ENCODE assay signal across 29 cellular contexts in the genomic region with DNA sequence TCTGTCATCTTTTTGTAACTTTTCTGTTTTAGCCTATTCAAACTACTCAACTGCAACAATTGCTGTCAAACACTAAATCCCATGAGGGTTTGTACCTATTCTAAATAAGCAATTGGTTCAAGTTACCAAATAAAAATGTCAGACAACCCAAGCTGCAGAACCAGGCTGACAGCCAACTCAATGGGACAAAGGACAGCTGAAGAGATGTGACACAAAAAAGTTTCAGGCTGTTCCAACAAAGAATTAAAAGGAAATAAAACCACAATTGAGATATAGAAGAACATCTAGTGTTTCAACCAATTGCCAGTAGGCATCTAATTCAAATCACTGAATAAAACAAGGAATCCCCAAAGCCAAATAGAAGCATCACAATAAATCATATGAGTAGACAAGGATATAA. TPM values are rescaled to one million over a fixed set of nuclear protein-coding genes. Genes with fewer than 3 reads are reported as not detected.
DNase-seq lines count a peak whose midpoint lies in the region; ATAC-seq and TF ChIP-seq lines count a peak whose summit lies in the region.
"Had no signal": no experiment of that assay in that cellular context is flagged by ENCODE, and none has a peak within 500 bp of the region (broad histone marks: within the 10 kb centered on the region; RNA-seq: fewer than 3 reads in every experiment).

No MANE protein-coding gene starts in this region.

- H4K20me1 ChIP-seq in SU-DHL-6 (ENCODE audit: low read depth, low read length) = no peaks in the 10 kb centered on the region

- H3K4me1 ChIP-seq in prostate gland (replicated peaks) = no peaks in the 10 kb centered on the region
- H3K4me1 ChIP-seq: gastrocnemius medialis, testis, uterus had no signal

- peaks cover 32% of the 10 kb centered on the region for H3F3A ChIP-seq in SU-DHL-6 (ENCODE audit: insufficient read depth)

- ATAC-seq in HG02884 (IDR thresholded peaks at IDR 0.05; ENCODE audit: unreplicated experiment) = no peak
- ATAC-seq: activated naive CD8-positive, alpha-beta T cell treated with anti-CD3 and anti-CD28 coated beads, Interleukin-2, amount 50 U/mL, for 24 hours; activated T-cell treated with anti-CD3 and anti-CD28 coated beads, Interleukin-2, amount 50 U/mL, for 4 hours; esophagus mucosa; gastrocnemius medialis; HCT116; Right ventricle myocardium inferior; stimulated activated naive B cell treated with anti-CD40 and anti-IgM and Interleukin-4, amounts not matched to agents 10 μg/mL and 1 μg/mL and 100 μg/mL, for 72 hours had no signal

- no peak for DNase-seq in activated naive CD4-positive, alpha-beta T cell treated with anti-CD3 and anti-CD28 coated beads, Interleukin-2, amount 10 ng/mL, durations not matched to agents 7 days and 5 days
- no peak for DNase-seq in activated naive CD4-positive, alpha-beta T cell treated with anti-CD3 and anti-CD28 coated beads, Interleukin-2, amount 50 U/mL, for 16 hours
- DNase-seq in NCI-H1436 (lab: John Stamatoyannopoulos, UW) (peak; percentile 22), prostate gland (ENCODE audit: low spot score) (peak; percentile 36), GDM1 (lab: John Stamatoyannopoulos, UW) (no peak), H7 (no peak)
- DNase-seq: activated CD8-positive, alpha-beta memory T cell treated with anti-CD3 and anti-CD28 coated beads for 24 hours; activated naive CD8-positive, alpha-beta T cell treated with anti-CD3 and anti-CD28 coated beads, Interleukin-2, amount 50 U/mL, for 24 hours; activated T-cell treated with anti-CD3 and anti-CD28 coated beads, Interleukin-2, amount 50 U/mL, for 4 hours; effector CD8-positive, alpha-beta T cell; gastrocnemius medialis; kidney; NCI-H526 treated with DMSO at 0.1 percent for 48 hours; nucleus accumbens; OCI-M1; stimulated activated CD4-positive, alpha-beta T cell treated with anti-CD3 and anti-CD28 coated beads, Interleukin-2, amount 100 ng/mL, for 24 hours; stimulated activated naive B cell treated with anti-CD40 and anti-IgM and Interleukin-4, amounts not matched to agents 10 μg/mL and 1 μg/mL and 100 μg/mL, for 72 hours; testis; uterus had no signal

- peak overlapping the region; percentile 52 for H3K27ac Mint-ChIP-seq in activated naive CD4-positive, alpha-beta T cell treated with anti-CD3 and anti-CD28 coated beads, Interleukin-2, amount 10 ng/mL, durations not matched to agents 7 days and 5 days
- H3K27ac Mint-ChIP-seq: activated naive CD8-positive, alpha-beta T cell treated with anti-CD3 and anti-CD28 coated beads, Interleukin-2, amount 50 U/mL, for 24 hours; brain; CD14-positive monocyte had no signal

- no peak overlapping the region for H3K4me3 Mint-ChIP-seq in activated naive CD4-positive, alpha-beta T cell treated with anti-CD3 and anti-CD28 coated beads, Interleukin-2, amount 10 ng/mL, durations not matched to agents 7 days and 5 days
- H3K4me3 Mint-ChIP-seq: activated naive CD8-positive, alpha-beta T cell treated with anti-CD3 and anti-CD28 coated beads, Interleukin-2, amount 50 U/mL, for 24 hours; activated T-cell treated with anti-CD3 and anti-CD28 coated beads, Interleukin-2, amount 50 U/mL, for 4 hours; brain had no signal

- H3K9me3 Mint-ChIP-seq in activated naive CD4-positive, alpha-beta T cell treated with anti-CD3 and anti-CD28 coated beads, Interleukin-2, amount 10 ng/mL, durations not matched to agents 7 days and 5 days = no peaks in the 10 kb centered on the region
- H3K9me3 Mint-ChIP-seq: activated naive CD8-positive, alpha-beta T cell treated with anti-CD3 and anti-CD28 coated beads, Interleukin-2, amount 50 U/mL, for 24 hours; activated T-cell treated with anti-CD3 and anti-CD28 coated beads, Interleukin-2, amount 50 U/mL, for 4 hours; brain; stimulated activated naive B cell treated with anti-CD40 and anti-IgM and Interleukin-4, amounts not matched to agents 10 μg/mL and 1 μg/mL and 100 μg/mL, for 72 hours had no signal

- CTCF ChIA-PET in activated naive CD4-positive, alpha-beta T cell treated with anti-CD3 and anti-CD28 coated beads, Interleukin-2, amount 10 ng/mL, durations not matched to agents 7 days and 5 days (lab: Charles Lee) = interaction anchor here (0.8 to 1.6 kb wide), 2 partner anchors 165 to 498 kb away, joined by 3 to 5 read pairs; no protein-coding TSS in a partner anchor

- H3K27me3 ChIP-seq in SU-DHL-6 (ENCODE audit: low read length) (no peaks in the 10 kb centered on the region), prostate gland (replicated peaks; ENCODE audit: insufficient read depth) (no peaks in the 10 kb centered on the region), H7 (ENCODE audit: control insufficient read depth, insufficient read depth, low read length) (no peaks in the 10 kb centered on the region)
- H3K27me3 ChIP-seq: testis, uterus had no signal

- no peak overlapping the region for H2AFZ ChIP-seq in SU-DHL-6 (ENCODE audit: low read depth, low read length, severe bottlenecking)

- H3K79me2 ChIP-seq in SU-DHL-6 (ENCODE audit: insufficient read depth, low read length) = peaks cover 24% of the 10 kb centered on the region; the same call in 1 of the 2 replicates

- peaks cover 51% of the 10 kb centered on the region for H3K36me3 Mint-ChIP-seq in activated naive CD4-positive, alpha-beta T cell treated with anti-CD3 and anti-CD28 coated beads, Interleukin-2, amount 10 ng/mL, durations not matched to agents 7 days and 5 days
- H3K36me3 Mint-ChIP-seq: brain had no signal

- peak overlapping the region; percentile 51 for H3K27ac ChIP-seq in SU-DHL-6 (ENCODE audit: low read depth, low read length)
- no peak overlapping the region for H3K27ac ChIP-seq in prostate gland
- H3K27ac ChIP-seq: gastrocnemius medialis, skin epidermis, testis, uterus had no signal

- H3K9me3 ChIP-seq in SU-DHL-6 (ENCODE audit: insufficient read depth, low read length) (no peaks in the 10 kb centered on the region), prostate gland (no peaks in the 10 kb centered on the region)
- H3K9me3 ChIP-seq: gastrocnemius medialis, testis, uterus had no signal

- H3K4me3 ChIP-seq in SU-DHL-6 (ENCODE audit: insufficient read depth, low read length, poor library complexity, severe bottlenecking) = no peak overlapping the region
- no peak overlapping the region for H3K4me3 ChIP-seq in prostate gland
- H3K4me3 ChIP-seq in H7 (ENCODE audit: insufficient read depth, low read depth, low read length) = no peak overlapping the region
- H3K4me3 ChIP-seq: gastrocnemius medialis, skin epidermis, testis, uterus had no signal

- no peak for TF ChIP-seq POLR2A in prostate gland (IDR thresholded peaks at IDR 0.05)

- peaks cover 64% of the 10 kb centered on the region for H3K36me3 ChIP-seq in SU-DHL-6 (ENCODE audit: low read length)
- no peaks in the 10 kb centered on the region for H3K36me3 ChIP-seq in prostate gland
- H3K36me3 ChIP-seq in H7 (replicated peaks; ENCODE audit: control insufficient read depth, insufficient read depth, low read length) = no peaks in the 10 kb centered on the region
- H3K36me3 ChIP-seq: gastrocnemius medialis, uterus had no signal

- intact Hi-C loops in prostate gland (cut with DNase I) = no loop called here

- H3K4me1 Mint-ChIP-seq in activated naive CD4-positive, alpha-beta T cell treated with anti-CD3 and anti-CD28 coated beads, Interleukin-2, amount 10 ng/mL, durations not matched to agents 7 days and 5 days = peaks cover 47% of the 10 kb centered on the region
- H3K4me1 Mint-ChIP-seq: brain had no signal

- H3K27me3 Mint-ChIP-seq in activated naive CD4-positive, alpha-beta T cell treated with anti-CD3 and anti-CD28 coated beads, Interleukin-2, amount 10 ng/mL, durations not matched to agents 7 days and 5 days = no peaks in the 10 kb centered on the region
- H3K27me3 Mint-ChIP-seq: activated naive CD8-positive, alpha-beta T cell treated with anti-CD3 and anti-CD28 coated beads, Interleukin-2, amount 50 U/mL, for 24 hours; stimulated activated naive B cell treated with anti-CD40 and anti-IgM and Interleukin-4, amounts not matched to agents 10 μg/mL and 1 μg/mL and 100 μg/mL, for 72 hours had no signal

- no peaks in the 10 kb centered on the region for H3K9me2 ChIP-seq in SU-DHL-6 (replicated peaks; ENCODE audit: insufficient read depth, low read length)

- H3K9ac ChIP-seq in SU-DHL-6 (ENCODE audit: low read length) = no peak overlapping the region; the same call in 1 of the 2 replicates
- H3K9ac ChIP-seq: KMS-11 had no signal

- TF ChIP-seq CTCF in SU-DHL-6 (IDR thresholded peaks at IDR 0.05; ENCODE audit: insufficient read depth, low read length, poor library complexity, severe bottlenecking) (no peak), prostate gland (IDR thresholded peaks at IDR 0.05) (no peak)

- no peak overlapping the region for H3K4me2 ChIP-seq in SU-DHL-6 (ENCODE audit: low read depth, low read length, poor library complexity, severe bottlenecking)

RNA-seq across cellular contexts. Expression of gene GRB7, which starts 49.3 kb away (rescaled TPM):
- total RNA-seq in prostate gland = 10 to 100 TPM; 25.7 to 32.6 TPM
- 34.3 and 61.6 TPM in 2 replicates for total RNA-seq in H7 (2014; rRNA removed; shearing (Covaris generic))
- total RNA-seq: myocyte had no signal

RNA-seq across cellular contexts. Expression of gene MIEN1, which starts 56.7 kb away (rescaled TPM):
- total RNA-seq in prostate gland = 100 to 1,000 TPM in 1 of 2 donors, 10 to 100 TPM in 1; 46.5 to 119 TPM
- total RNA-seq in H7 (2014; rRNA removed; shearing (Covaris generic)) = 47.7 and 56.1 TPM in 2 replicates

Comparison
In these comparisons a context has a peak if more than half of its experiments do, and no peak if none do; other contexts are left out.
1. DNase-seq: peak in NCI-H1436 (single experiment) and prostate gland (single experiment); none in activated naive CD4-positive, alpha-beta T cell treated with anti-CD3 and anti-CD28 coated beads, Interleukin-2, amount 10 ng/mL, durations not matched to agents 7 days and 5 days (single experiment), activated naive CD4-positive, alpha-beta T cell treated with anti-CD3 and anti-CD28 coated beads, Interleukin-2, amount 50 U/mL, for 16 hours (single experiment), GDM1 (single experiment) and H7 (single experiment).